ENCODE assay signal across 8 cellular contexts in the genomic region with DNA sequence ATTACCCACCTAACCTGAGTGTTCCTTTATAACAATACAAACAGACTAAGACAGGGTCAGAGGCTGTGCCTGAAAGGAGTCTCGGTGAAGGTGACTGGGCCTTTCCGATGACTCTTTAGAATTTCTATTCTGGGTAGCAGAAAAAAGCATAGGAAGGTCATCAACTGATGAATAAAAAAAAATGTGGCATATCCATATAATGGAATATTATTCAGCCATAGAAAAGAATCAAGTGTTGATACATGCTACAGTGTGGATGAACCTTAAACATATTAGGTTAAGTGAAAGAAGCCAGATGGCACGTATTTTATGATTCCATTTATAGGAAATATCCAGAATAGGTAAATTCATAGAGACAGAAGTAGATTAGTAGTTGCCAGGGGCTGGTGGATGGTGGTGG.
"Had no signal": no experiment of that assay in that cellular context is flagged by ENCODE, and none has a peak within 500 bp of the region (broad histone marks: within the 10 kb centered on the region; RNA-seq: fewer than 3 reads in every experiment).

No MANE protein-coding gene starts in this region.

- DNase-seq: GDM1, GF-D8 had no signal

- H3K4me3 ChIP-seq: GM12878 had no signal

- ATAC-seq: GM12878 had no signal

- FAIRE-seq: G401.6, GM12878, GM12891, GM12892, GM18507, GM19239 had no signal
